In the genomic region with DNA sequence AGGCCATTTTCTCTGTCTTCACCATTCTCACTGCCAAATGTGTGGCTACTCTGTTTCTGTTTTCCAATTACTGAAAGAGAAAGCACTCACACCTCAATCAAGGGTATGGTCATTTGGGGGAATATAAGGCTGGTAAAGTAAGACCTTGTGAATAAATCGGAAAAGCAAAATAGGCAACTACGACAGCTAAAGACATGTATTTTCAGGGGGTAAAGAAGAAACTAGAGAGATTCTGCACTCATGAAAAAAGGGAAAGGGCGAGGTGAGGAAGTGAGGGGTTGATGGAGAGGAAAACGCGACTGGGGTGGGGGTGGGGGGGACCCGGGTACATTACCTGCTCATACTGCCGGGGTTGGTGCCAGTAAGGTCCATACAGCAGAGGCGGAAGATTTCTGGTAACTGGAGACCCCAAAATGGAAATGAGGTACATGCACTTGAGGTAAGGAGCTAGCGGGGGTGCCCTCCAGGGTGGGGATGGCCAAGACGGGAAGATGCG, we compare ENCODE assay signal across 1 cellular context.
TF ChIP-seq lines count a peak whose summit lies in the region.

No MANE protein-coding gene starts in this region.

TF ChIP-seq in K562, 482 proteins besides CTCF, POLR2A, EP300 and RAD21:
- TF ChIP-seq SP1 (CRISPR knock-in tag; IDR thresholded peaks at IDR 0.05) (no peak), SUPT5H (IDR thresholded peaks at IDR 0.05) (no peak), SIRT6 (IDR thresholded peaks at IDR 0.05; ENCODE audit: low read depth, low read length) (no peak), ZNF584 (CRISPR knock-in tag; IDR thresholded peaks at IDR 0.05; ENCODE audit: low read depth) (no peak), NRF1 (conservative IDR thresholded peaks at IDR 0.05 in 1 of 2, IDR thresholded peaks at IDR 0.05 in 1 of 2) (no peak)
- TF ChIP-seq, protein P1, sequence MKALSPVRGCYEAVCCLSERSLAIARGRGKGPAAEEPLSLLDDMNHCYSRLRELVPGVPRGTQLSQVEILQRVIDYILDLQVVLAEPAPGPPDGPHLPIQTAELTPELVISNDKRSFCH (CRISPR knock-in tag; IDR thresholded peaks at IDR 0.05): no peak
- TF ChIP-seq, protein P1 (tag; IDR thresholded peaks at IDR 0.05): no peak
